In the genomic region with DNA sequence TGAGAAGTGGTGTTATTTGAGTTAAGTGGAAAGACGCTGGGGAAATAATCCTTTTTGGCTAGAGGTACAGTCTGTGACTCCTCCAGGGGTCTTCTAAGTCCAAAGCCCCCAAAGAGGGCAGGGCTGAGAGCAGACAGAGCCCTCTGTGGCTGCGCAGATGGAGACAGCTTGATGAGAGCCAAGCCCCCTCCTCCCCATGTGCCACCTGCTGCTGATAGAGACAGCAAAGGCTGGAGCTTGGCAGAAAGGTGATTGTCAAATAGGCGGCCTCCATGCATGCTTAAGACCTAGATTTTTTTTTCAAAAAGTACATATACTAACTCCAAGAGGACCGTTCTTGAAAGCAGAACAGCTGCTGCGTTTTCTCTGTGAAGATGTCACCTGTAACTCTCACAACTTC, we compare ENCODE assay signal across 23 cellular contexts.
"Had no signal": no experiment of that assay in that cellular context is flagged by ENCODE, and none has a peak within 500 bp of the region (broad histone marks: within the 10 kb centered on the region; RNA-seq: fewer than 3 reads in every experiment).

No MANE protein-coding gene starts in this region.

- H3K27me3 Mint-ChIP-seq: activated CD8-positive, alpha-beta T cell treated with anti-CD3 and anti-CD28 coated beads for 36 hours had no signal

- H3K36me3 Mint-ChIP-seq: natural killer cell; stimulated activated naive B cell treated with anti-CD40 and anti-IgM and Interleukin-4, amounts not matched to agents 10 μg/mL and 1 μg/mL and 100 μg/mL, for 72 hours had no signal

- H3K27me3 ChIP-seq: gastrocnemius medialis, neutrophil, sigmoid colon, spleen, upper lobe of left lung had no signal

- H3K4me3 Mint-ChIP-seq: activated CD4-positive, alpha-beta T cell treated with anti-CD3 and anti-CD28 coated beads, Interleukin-2, amount 10 ng/mL, durations not matched to agents 24 days and 14 days; activated CD8-positive, alpha-beta T cell treated with anti-CD3 and anti-CD28 coated beads for 36 hours; central memory CD8-positive, alpha-beta T cell; natural killer cell; stimulated activated naive B cell treated with anti-CD40 and anti-IgM and Interleukin-4, amounts not matched to agents 10 μg/mL and 1 μg/mL and 100 μg/mL, for 72 hours had no signal

- H3K9me3 ChIP-seq: gastrocnemius medialis, heart left ventricle, neutrophil, sigmoid colon, spleen, thoracic aorta, upper lobe of left lung had no signal

- H3K27ac ChIP-seq: brain microvascular endothelial cell, gastrocnemius medialis, heart left ventricle, neutrophil, parathyroid adenoma, sigmoid colon, spleen, thoracic aorta, upper lobe of left lung had no signal

- H3K4me1 Mint-ChIP-seq: central memory CD8-positive, alpha-beta T cell; natural killer cell had no signal

- ATAC-seq: activated CD8-positive, alpha-beta T cell treated with anti-CD3 and anti-CD28 coated beads for 36 hours; gastrocnemius medialis; heart left ventricle; left lobe of liver; natural killer cell; stimulated activated naive B cell treated with anti-CD40 and anti-IgM and Interleukin-4, amounts not matched to agents 10 μg/mL and 1 μg/mL and 100 μg/mL, for 72 hours had no signal

- H3K4me1 ChIP-seq: gastrocnemius medialis, sigmoid colon, spleen, upper lobe of left lung had no signal

- H3K9me3 Mint-ChIP-seq: activated CD4-positive, alpha-beta T cell treated with anti-CD3 and anti-CD28 coated beads, Interleukin-2, amount 10 ng/mL, durations not matched to agents 24 days and 14 days; activated CD8-positive, alpha-beta T cell treated with anti-CD3 and anti-CD28 coated beads for 36 hours; central memory CD8-positive, alpha-beta T cell; natural killer cell; stimulated activated naive B cell treated with anti-CD40 and anti-IgM and Interleukin-4, amounts not matched to agents 10 μg/mL and 1 μg/mL and 100 μg/mL, for 72 hours had no signal

- H3K27ac Mint-ChIP-seq: activated CD4-positive, alpha-beta T cell treated with anti-CD3 and anti-CD28 coated beads, Interleukin-2, amount 10 ng/mL, durations not matched to agents 24 days and 14 days; activated CD8-positive, alpha-beta T cell treated with anti-CD3 and anti-CD28 coated beads for 36 hours; natural killer cell; stimulated activated naive B cell treated with anti-CD40 and anti-IgM and Interleukin-4, amounts not matched to agents 10 μg/mL and 1 μg/mL and 100 μg/mL, for 72 hours had no signal

- H3K36me3 ChIP-seq: brain microvascular endothelial cell, gastrocnemius medialis, heart left ventricle, neutrophil, sigmoid colon, spleen, thoracic aorta, upper lobe of left lung had no signal

- H3K9ac ChIP-seq: parathyroid adenoma had no signal

- H3K4me3 ChIP-seq: gastrocnemius medialis, heart left ventricle, lung, sigmoid colon, spleen, thoracic aorta, upper lobe of left lung had no signal

- DNase-seq: activated CD4-positive, alpha-beta T cell treated with anti-CD3 and anti-CD28 coated beads, Interleukin-2, amount 10 ng/mL, durations not matched to agents 24 days and 14 days; activated CD4-positive, CD25-positive, alpha-beta regulatory T cell; activated CD8-positive, alpha-beta T cell treated with anti-CD3 and anti-CD28 coated beads for 36 hours; activated effector memory CD4-positive, alpha-beta T cell treated with anti-CD3 and anti-CD28 coated beads, Interleukin-2, amount 50 U/mL, for 16 hours; activated naive CD4-positive, alpha-beta T cell treated with anti-CD3 and anti-CD28 coated beads, Interleukin-2, amount 50 U/mL, for 16 hours; activated T-cell treated with anti-CD3 and anti-CD28 coated beads, Interleukin-2, amount 50 U/mL, for 48 hours; aorta; brain microvascular endothelial cell; cortex of kidney; gastrocnemius medialis; heart left ventricle; kidney; natural killer cell; sigmoid colon; spleen; stimulated activated naive B cell treated with anti-CD40 and anti-IgM and Interleukin-4, amounts not matched to agents 10 μg/mL and 1 μg/mL and 100 μg/mL, for 72 hours; upper lobe of left lung had no signal
